Comparison of ENCODE assay signal across 1 cellular context in genomic region chr20:59032023-59032712, GRCh38.
TF ChIP-seq lines count a peak whose summit lies in the region.

Gene ATP5F1E (minus strand): TSS chr20:59032335. CDS start chr20:59032251, 84 bp downstream.

TF ChIP-seq in HepG2, 621 proteins besides CTCF, POLR2A, EP300 and RAD21 (continued from another document and continues in another):
- TF ChIP-seq REST (IDR thresholded peaks at IDR 0.05; ENCODE audit: borderline replicate concordance in 1 of 2, low read depth in 1 of 2, low read length in 2 of 2), result peak in 1 of 2 experiments; percentile 31; a peak in 1 of 4 replicates
- TF ChIP-seq PAX8 (CRISPR knock-in tag; IDR thresholded peaks at IDR 0.05; ENCODE audit: borderline replicate concordance), result no peak; the same call in 1 of the 2 replicates
- no peak; the same call in 1 of the 2 replicates for TF ChIP-seq ZSCAN5A (CRISPR knock-in tag; IDR thresholded peaks at IDR 0.05; ENCODE audit: borderline replicate concordance)
- TF ChIP-seq KLF16 (CRISPR knock-in tag; IDR thresholded peaks at IDR 0.05), result peak; percentile 84 to 93; a peak in 3 of 4 replicates
- TF ChIP-seq, protein P1, sequence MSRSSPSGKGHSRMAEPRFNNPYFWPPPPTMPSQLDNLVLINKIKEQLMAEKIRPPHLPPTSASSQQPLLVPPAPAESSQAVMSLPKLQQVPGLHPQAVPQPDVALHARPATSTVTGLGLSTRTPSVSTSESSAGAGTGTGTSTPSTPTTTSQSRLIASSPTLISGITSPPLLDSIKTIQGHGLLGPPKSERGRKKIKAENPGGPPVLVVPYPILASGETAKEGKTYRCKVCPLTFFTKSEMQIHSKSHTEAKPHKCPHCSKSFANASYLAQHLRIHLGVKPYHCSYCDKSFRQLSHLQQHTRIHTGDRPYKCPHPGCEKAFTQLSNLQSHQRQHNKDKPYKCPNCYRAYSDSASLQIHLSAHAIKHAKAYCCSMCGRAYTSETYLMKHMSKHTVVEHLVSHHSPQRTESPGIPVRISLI (CRISPR knock-in tag; IDR thresholded peaks at IDR 0.05; ENCODE audit: borderline replicate concordance), result peak; percentile 42; the same call in 1 of the 2 replicates
- TF ChIP-seq, protein P2, sequence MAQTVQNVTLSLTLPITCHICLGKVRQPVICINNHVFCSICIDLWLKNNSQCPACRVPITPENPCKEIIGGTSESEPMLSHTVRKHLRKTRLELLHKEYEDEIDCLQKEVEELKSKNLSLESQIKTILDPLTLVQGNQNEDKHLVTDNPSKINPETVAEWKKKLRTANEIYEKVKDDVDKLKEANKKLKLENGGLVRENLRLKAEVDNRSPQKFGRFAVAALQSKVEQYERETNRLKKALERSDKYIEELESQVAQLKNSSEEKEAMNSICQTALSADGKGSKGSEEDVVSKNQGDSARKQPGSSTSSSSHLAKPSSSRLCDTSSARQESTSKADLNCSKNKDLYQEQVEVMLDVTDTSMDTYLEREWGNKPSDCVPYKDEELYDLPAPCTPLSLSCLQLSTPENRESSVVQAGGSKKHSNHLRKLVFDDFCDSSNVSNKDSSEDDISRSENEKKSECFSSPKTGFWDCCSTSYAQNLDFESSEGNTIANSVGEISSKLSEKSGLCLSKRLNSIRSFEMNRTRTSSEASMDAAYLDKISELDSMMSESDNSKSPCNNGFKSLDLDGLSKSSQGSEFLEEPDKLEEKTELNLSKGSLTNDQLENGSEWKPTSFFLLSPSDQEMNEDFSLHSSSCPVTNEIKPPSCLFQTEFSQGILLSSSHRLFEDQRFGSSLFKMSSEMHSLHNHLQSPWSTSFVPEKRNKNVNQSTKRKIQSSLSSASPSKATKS (CRISPR knock-in tag; IDR thresholded peaks at IDR 0.05), result no peak
- TF ChIP-seq TAF15 (IDR thresholded peaks at IDR 0.05; ENCODE audit: low read depth, low read length, poor library complexity, severe bottlenecking), result peak; percentile 92
- TF ChIP-seq ISL2 (CRISPR knock-in tag; IDR thresholded peaks at IDR 0.05), result peak; percentile 39
- peak; percentile 98 for TF ChIP-seq ZNF816 (CRISPR knock-in tag; IDR thresholded peaks at IDR 0.05; ENCODE audit: borderline replicate concordance)
- TF ChIP-seq PHF5A (CRISPR knock-in tag; IDR thresholded peaks at IDR 0.05; ENCODE audit: low read depth, unreplicated experiment), result no peak
- TF ChIP-seq, protein P3, sequence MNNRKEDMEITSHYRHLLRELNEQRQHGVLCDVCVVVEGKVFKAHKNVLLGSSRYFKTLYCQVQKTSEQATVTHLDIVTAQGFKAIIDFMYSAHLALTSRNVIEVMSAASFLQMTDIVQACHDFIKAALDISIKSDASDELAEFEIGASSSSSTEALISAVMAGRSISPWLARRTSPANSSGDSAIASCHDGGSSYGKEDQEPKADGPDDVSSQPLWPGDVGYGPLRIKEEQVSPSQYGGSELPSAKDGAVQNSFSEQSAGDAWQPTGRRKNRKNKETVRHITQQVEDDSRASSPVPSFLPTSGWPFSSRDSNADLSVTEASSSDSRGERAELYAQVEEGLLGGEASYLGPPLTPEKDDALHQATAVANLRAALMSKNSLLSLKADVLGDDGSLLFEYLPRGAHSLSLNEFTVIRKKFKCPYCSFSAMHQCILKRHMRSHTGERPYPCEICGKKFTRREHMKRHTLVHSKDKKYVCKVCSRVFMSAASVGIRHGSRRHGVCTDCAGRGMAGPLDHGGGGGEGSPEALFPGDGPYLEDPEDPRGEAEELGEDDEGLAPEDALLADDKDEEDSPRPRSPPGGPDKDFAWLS (CRISPR knock-in tag; IDR thresholded peaks at IDR 0.05; ENCODE audit: borderline replicate concordance), result no peak
- no peak for TF ChIP-seq PLRG1 (conservative IDR thresholded peaks at IDR 0.05)
- TF ChIP-seq NR2F6 (IDR thresholded peaks at IDR 0.05), result no peak
- peak; percentile 20; the same call in 1 of the 2 replicates for TF ChIP-seq NR2F6 (CRISPR knock-in tag; IDR thresholded peaks at IDR 0.05)
- no peak for TF ChIP-seq FOXO4 (CRISPR knock-in tag; conservative IDR thresholded peaks at IDR 0.05)
- TF ChIP-seq, protein P4, sequence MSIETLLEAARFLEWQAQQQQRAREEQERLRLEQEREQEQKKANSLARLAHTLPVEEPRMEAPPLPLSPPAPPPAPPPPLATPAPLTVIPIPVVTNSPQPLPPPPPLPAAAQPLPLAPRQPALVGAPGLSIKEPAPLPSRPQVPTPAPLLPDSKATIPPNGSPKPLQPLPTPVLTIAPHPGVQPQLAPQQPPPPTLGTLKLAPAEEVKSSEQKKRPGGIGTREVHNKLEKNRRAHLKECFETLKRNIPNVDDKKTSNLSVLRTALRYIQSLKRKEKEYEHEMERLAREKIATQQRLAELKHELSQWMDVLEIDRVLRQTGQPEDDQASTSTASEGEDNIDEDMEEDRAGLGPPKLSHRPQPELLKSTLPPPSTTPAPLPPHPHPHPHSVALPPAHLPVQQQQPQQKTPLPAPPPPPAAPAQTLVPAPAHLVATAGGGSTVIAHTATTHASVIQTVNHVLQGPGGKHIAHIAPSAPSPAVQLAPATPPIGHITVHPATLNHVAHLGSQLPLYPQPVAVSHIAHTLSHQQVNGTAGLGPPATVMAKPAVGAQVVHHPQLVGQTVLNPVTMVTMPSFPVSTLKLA (IDR thresholded peaks at IDR 0.05), result no peak
- TF ChIP-seq PRDM10 (CRISPR knock-in tag; IDR thresholded peaks at IDR 0.05; ENCODE audit: low read depth), result 0 out of 2 replicates have a peak, but pooled peaks have one; percentile 0
- TF ChIP-seq ZNF430 (CRISPR knock-in tag; IDR thresholded peaks at IDR 0.05), result peak; percentile 93
- TF ChIP-seq MYNN (CRISPR knock-in tag; IDR thresholded peaks at IDR 0.05; ENCODE audit: low read depth), result peak; percentile 91
- TF ChIP-seq, protein P5, sequence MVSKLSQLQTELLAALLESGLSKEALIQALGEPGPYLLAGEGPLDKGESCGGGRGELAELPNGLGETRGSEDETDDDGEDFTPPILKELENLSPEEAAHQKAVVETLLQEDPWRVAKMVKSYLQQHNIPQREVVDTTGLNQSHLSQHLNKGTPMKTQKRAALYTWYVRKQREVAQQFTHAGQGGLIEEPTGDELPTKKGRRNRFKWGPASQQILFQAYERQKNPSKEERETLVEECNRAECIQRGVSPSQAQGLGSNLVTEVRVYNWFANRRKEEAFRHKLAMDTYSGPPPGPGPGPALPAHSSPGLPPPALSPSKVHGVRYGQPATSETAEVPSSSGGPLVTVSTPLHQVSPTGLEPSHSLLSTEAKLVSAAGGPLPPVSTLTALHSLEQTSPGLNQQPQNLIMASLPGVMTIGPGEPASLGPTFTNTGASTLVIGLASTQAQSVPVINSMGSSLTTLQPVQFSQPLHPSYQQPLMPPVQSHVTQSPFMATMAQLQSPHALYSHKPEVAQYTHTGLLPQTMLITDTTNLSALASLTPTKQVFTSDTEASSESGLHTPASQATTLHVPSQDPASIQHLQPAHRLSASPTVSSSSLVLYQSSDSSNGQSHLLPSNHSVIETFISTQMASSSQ (IDR thresholded peaks at IDR 0.05; ENCODE audit: low read depth), result no peak
- TF ChIP-seq, protein P5 (CRISPR knock-in tag; IDR thresholded peaks at IDR 0.05; ENCODE audit: borderline replicate concordance), result peak; percentile 72
- TF ChIP-seq, protein P6, sequence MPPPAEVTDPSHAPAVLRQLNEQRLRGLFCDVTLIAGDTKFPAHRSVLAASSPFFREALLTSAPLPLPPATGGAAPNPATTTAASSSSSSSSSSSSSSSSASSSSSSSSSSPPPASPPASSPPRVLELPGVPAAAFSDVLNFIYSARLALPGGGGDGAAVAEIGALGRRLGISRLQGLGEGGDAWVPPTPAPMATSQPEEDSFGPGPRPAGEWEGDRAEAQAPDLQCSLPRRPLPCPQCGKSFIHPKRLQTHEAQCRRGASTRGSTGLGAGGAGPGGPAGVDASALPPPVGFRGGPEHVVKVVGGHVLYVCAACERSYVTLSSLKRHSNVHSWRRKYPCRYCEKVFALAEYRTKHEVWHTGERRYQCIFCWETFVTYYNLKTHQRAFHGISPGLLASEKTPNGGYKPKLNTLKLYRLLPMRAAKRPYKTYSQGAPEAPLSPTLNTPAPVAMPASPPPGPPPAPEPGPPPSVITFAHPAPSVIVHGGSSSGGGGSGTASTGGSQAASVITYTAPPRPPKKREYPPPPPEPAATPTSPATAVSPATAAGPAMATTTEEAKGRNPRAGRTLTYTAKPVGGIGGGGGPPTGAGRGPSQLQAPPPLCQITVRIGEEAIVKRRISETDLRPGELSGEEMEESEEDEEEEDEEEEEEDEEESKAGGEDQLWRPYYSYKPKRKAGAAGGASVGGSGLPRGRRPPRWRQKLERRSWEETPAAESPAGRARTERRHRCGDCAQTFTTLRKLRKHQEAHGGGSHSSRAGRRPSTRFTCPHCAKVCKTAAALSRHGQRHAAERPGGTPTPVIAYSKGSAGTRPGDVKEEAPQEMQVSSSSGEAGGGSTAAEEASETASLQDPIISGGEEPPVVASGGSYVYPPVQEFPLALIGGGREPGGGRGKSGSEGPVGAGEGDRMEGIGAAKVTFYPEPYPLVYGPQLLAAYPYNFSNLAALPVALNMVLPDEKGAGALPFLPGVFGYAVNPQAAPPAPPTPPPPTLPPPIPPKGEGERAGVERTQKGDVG (CRISPR knock-in tag; IDR thresholded peaks at IDR 0.05; ENCODE audit: borderline replicate concordance), result peak; percentile 86
- TF ChIP-seq FOXP1 (IDR thresholded peaks at IDR 0.05), result no peak
- TF ChIP-seq FOXP1 (CRISPR knock-in tag; IDR thresholded peaks at IDR 0.05), result no peak; the same call in 1 of the 2 replicates
